Comparison of ENCODE assay signal across 7 cellular contexts in the genomic region with DNA sequence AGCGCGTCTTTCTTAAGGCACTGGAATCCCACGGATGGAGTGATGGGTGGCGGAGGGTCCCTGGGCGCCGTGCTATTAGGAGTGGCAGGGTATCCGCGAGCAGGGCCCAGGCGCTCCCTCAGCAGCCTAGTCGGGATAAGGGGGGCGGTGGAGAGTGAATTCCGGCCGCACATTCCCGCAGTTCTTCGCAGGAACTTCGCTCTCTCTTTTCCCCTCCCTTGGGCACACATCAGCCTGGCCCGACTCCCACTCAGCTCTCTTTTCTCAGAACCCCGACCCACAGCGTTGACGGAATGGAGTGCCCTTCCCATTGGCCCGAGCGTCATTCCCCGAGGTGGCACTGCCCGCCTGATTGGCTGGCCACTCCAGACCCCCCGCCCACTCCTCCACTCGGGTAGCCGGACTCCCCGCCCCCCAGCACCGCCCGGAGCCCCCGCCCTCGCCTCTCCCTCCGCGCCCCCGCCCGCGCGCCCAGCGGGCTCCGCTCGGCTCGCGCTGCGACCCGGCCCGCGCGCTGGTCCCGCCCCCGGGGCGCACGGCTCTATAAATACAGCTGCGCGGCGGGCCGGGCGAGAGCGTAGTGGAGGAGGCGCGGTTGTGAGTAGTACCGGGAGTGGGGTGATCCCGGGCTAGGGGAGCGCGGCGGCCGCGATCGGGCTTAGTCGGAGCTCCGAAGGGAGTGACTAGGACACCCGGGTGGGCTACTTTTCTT. TPM values are rescaled to one million over a fixed set of nuclear protein-coding genes. Genes with fewer than 3 reads are reported as not detected.
DNase-seq lines count a peak whose midpoint lies in the region; ATAC-seq and TF ChIP-seq lines count a peak whose summit lies in the region.

A gene with protein sequence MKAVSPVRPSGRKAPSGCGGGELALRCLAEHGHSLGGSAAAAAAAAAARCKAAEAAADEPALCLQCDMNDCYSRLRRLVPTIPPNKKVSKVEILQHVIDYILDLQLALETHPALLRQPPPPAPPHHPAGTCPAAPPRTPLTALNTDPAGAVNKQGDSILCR (plus strand): TSS at position 572 of the 712 bp plus-strand sequence. CDS start 385 bp downstream, outside the sequence.

- WGBS in GM23248 (ENCODE audit: low coverage in 1 of 2, low lambda C conversion rate in 2 of 2, missing lambda C conversion rate in 2 of 2), 2 experiments = 1 to 2% methylated on average over 29 to 71 of the region's 71 CpGs
- WGBS in right lobe of liver (ENCODE audit: insufficient coverage, low coverage, low lambda C conversion rate, missing lambda C conversion rate) = 7% methylated on average over 44 of the region's 71 CpGs
- 3% methylated on average over 24 of the region's 71 CpGs for WGBS in suprapubic skin

- H3K27ac Mint-ChIP-seq in effector memory CD8-positive, alpha-beta T cell = no peak within 1 kb of the TSS

- H3K27me3 Mint-ChIP-seq in effector memory CD8-positive, alpha-beta T cell = peaks cover 37 to 52% of the 10 kb centered on the region in 2 donors

- peak within 1 kb of the TSS; percentile 86 for H2AFZ ChIP-seq in GM23248

- TF ChIP-seq CTCF in right lobe of liver (IDR thresholded peaks at IDR 0.05) (no peak), suprapubic skin (IDR thresholded peaks at IDR 0.05) (no peak)

- H3K4me2 ChIP-seq in GM23248 (ENCODE audit: unreplicated experiment) = peak within 1 kb of the TSS; percentile 99

- no peaks in the 10 kb centered on the region for H3K9me3 ChIP-seq in GM23248 (ENCODE audit: low read depth)
- H3K9me3 ChIP-seq in endocrine pancreas (ENCODE audit: control insufficient read depth, low read length) = no peaks in the 10 kb centered on the region
- no peaks in the 10 kb centered on the region for H3K9me3 ChIP-seq in right lobe of liver
- H3K9me3 ChIP-seq in suprapubic skin = no peaks in the 10 kb centered on the region

- intact Hi-C loops in right lobe of liver (cut with DNase I) = no loop called here

- H3K4me3 ChIP-seq in GM23248 (peak within 1 kb of the TSS; percentile 92), endocrine pancreas (ENCODE audit: control insufficient read depth, insufficient read depth, low read length) (peak within 1 kb of the TSS; percentile 57), right lobe of liver (peak within 1 kb of the TSS; percentile 31 to 48 (median 34)), suprapubic skin (peak within 1 kb of the TSS; percentile 92)

- H3K79me2 ChIP-seq in GM23248 (ENCODE audit: insufficient read depth) = peaks cover 33% of the 10 kb centered on the region

- H3K4me3 Mint-ChIP-seq in effector memory CD8-positive, alpha-beta T cell = no peak within 1 kb of the TSS

- no peak for TF ChIP-seq EP300 in suprapubic skin (IDR thresholded peaks at IDR 0.05)

- no peaks in the 10 kb centered on the region for H3K9me3 Mint-ChIP-seq in effector memory CD8-positive, alpha-beta T cell

- DNase-seq in GM23248 = peak; percentile 99
- peak; percentile 99 for DNase-seq in NCI-H748 (lab: John Stamatoyannopoulos, UW; ENCODE audit: unreplicated experiment)
- peak; percentile 70 to 86 (median 77) for DNase-seq in right lobe of liver
- peak; percentile 97 to 98 for DNase-seq in suprapubic skin (ENCODE audit: low spot score in 2 of 2)
- no peak for DNase-seq in effector CD4-positive, alpha-beta T cell
- no peak for DNase-seq in effector memory CD8-positive, alpha-beta T cell

- H3F3A ChIP-seq in GM23248 (ENCODE audit: insufficient read depth) = peaks cover 21% of the 10 kb centered on the region

- H3K9ac ChIP-seq in GM23248 = peak within 1 kb of the TSS; percentile 98
- H3K9ac ChIP-seq in endocrine pancreas (ENCODE audit: control insufficient read depth, insufficient read depth, low read length) = peak within 1 kb of the TSS; percentile 87

- peak; percentile 78 for TF ChIP-seq POLR2A in right lobe of liver (IDR thresholded peaks at IDR 0.05)
- TF ChIP-seq POLR2A in suprapubic skin (IDR thresholded peaks at IDR 0.05) = peak; percentile 94 to 95

- no peaks in the 10 kb centered on the region for H3K4me1 Mint-ChIP-seq in effector memory CD8-positive, alpha-beta T cell (ENCODE audit: low read depth in 2 of 2)

- H3K4me1 ChIP-seq in GM23248 (ENCODE audit: insufficient read depth) = peaks cover 21% of the 10 kb centered on the region
- peaks cover 13% of the 10 kb centered on the region for H3K4me1 ChIP-seq in endocrine pancreas (ENCODE audit: control insufficient read depth, insufficient read depth, low read length)
- H3K4me1 ChIP-seq in right lobe of liver = peaks cover 0 to 13% (median 2%) of the 10 kb centered on the region in 4 donors
- H3K4me1 ChIP-seq in suprapubic skin = peaks cover 38% of the 10 kb centered on the region

- no peaks in the 10 kb centered on the region for H4K20me1 ChIP-seq in GM23248 (ENCODE audit: insufficient read depth)

- H3K36me3 Mint-ChIP-seq in effector memory CD8-positive, alpha-beta T cell (ENCODE audit: insufficient read depth) = no peaks in the 10 kb centered on the region

- H3K27me3 ChIP-seq in GM23248 (replicated peaks; ENCODE audit: insufficient read depth) (no peaks in the 10 kb centered on the region), endocrine pancreas (ENCODE audit: control insufficient read depth, insufficient read depth, low read length) (no peaks in the 10 kb centered on the region), right lobe of liver (peaks cover 0 to 9% of the 10 kb centered on the region in 2 donors), suprapubic skin (peaks cover 6% of the 10 kb centered on the region)

- ATAC-seq in right lobe of liver = peak; percentile 79 to 84 (median 80)
- ATAC-seq in effector memory CD8-positive, alpha-beta T cell (replicated peaks) = no peak

- H3K27ac ChIP-seq in GM23248 = peak within 1 kb of the TSS; percentile 92
- H3K27ac ChIP-seq in right lobe of liver = peak within 1 kb of the TSS in 2 of 3 donors; percentile 7 to 60
- H3K27ac ChIP-seq in suprapubic skin = peak within 1 kb of the TSS; percentile 96

- H3K9me2 ChIP-seq in GM23248 (ENCODE audit: insufficient read depth) = no peaks in the 10 kb centered on the region

- in situ Hi-C loops in GM23248 (cut with MboI) = no loop called here

- H3K36me3 ChIP-seq in GM23248 (ENCODE audit: low read depth) (no peaks in the 10 kb centered on the region), endocrine pancreas (ENCODE audit: control insufficient read depth, insufficient read depth, low read length) (no peaks in the 10 kb centered on the region), right lobe of liver (no peaks in the 10 kb centered on the region), suprapubic skin (no peaks in the 10 kb centered on the region)

RNA-seq across cellular contexts. Expression of the gene that starts here (rescaled TPM):
- 34.0 and 41.0 TPM in 2 replicates for total RNA-seq in GM23248 (2014; rRNA removed; shearing (Covaris generic))
- polyA plus RNA-seq in GM23248 (2016; fragmentation: Nextera tagmentation; extraction: Ambion mirVana) = 29.1 and 35.7 TPM in 2 replicates
- 1 to 10 TPM in 3 of 6 experiments, under 1 TPM in 3; 0.39 to 5.5 (median 1.3) TPM for total RNA-seq in right lobe of liver
- 100 to 1,000 TPM; 124 to 295 (median 157) TPM for total RNA-seq in suprapubic skin

Comparison
In these comparisons a context has a peak if more than half of its experiments do, and no peak if none do; other contexts are left out.
1. DNase-seq: peak in GM23248 (single experiment), NCI-H748 (single experiment), right lobe of liver (3 of 3) and suprapubic skin (2 of 2); none in effector CD4-positive, alpha-beta T cell (single experiment) and effector memory CD8-positive, alpha-beta T cell (0 of 3).
2. H3K27ac ChIP-seq: peak in every context shown above with its lines; median percentile 96 in suprapubic skin; 92 in GM23248; 34 in right lobe of liver.
3. H3K4me3 ChIP-seq: peak in every context shown above with its lines; median percentile 92 in GM23248; 92 in suprapubic skin; 57 in endocrine pancreas; 34 in right lobe of liver.